8 cellular contexts compared by ENCODE assay signal in genomic region chr7:2523461-2523905, GRCh38. TPM values are rescaled to one million over a fixed set of nuclear protein-coding genes. Genes with fewer than 3 reads are reported as not detected.
DNase-seq lines count a peak whose midpoint lies in the region; ATAC-seq and TF ChIP-seq lines count a peak whose summit lies in the region.

No MANE protein-coding gene starts in this region.

- peak overlapping the region; percentile 85 for H3K27ac ChIP-seq in HUES6 (ENCODE audit: low read depth, low read length)
- no peak overlapping the region for H3K27ac ChIP-seq in OCI-LY3 (ENCODE audit: low read length)
- no peak overlapping the region for H3K27ac ChIP-seq in fibroblast of lung (ENCODE audit: insufficient read depth, low read length)
- no peak overlapping the region for H3K27ac ChIP-seq in GM23248

- no peaks in the 10 kb centered on the region for H3K9me3 ChIP-seq in HUES6 (ENCODE audit: control insufficient read depth, insufficient read depth, low read depth, low read length)
- no peaks in the 10 kb centered on the region for H3K9me3 ChIP-seq in OCI-LY3 (ENCODE audit: insufficient read depth, low read length)
- H3K9me3 ChIP-seq in fibroblast of lung (ENCODE audit: control insufficient read depth, insufficient read depth, low read depth, low read length): no peaks in the 10 kb centered on the region
- H3K9me3 ChIP-seq in skeletal muscle satellite cell (replicated peaks; ENCODE audit: low read length): no peaks in the 10 kb centered on the region
- H3K9me3 ChIP-seq in GM23248 (ENCODE audit: low read depth): no peaks in the 10 kb centered on the region

- H3K4me2 ChIP-seq in OCI-LY3 (ENCODE audit: low read length) (peak overlapping the region; percentile 97), fibroblast of lung (ENCODE audit: extremely low read depth, insufficient read depth, low read length) (no peak overlapping the region), skeletal muscle satellite cell (ENCODE audit: low read length) (peak overlapping the region; percentile 87), GM23248 (ENCODE audit: unreplicated experiment) (no peak overlapping the region)

- peaks cover 42% of the 10 kb centered on the region for H3K27me3 ChIP-seq in HUES6 (ENCODE audit: control insufficient read depth, insufficient read depth, low read length)
- H3K27me3 ChIP-seq in OCI-LY3 (ENCODE audit: low read depth, low read length): no peaks in the 10 kb centered on the region
- H3K27me3 ChIP-seq in fibroblast of lung (ENCODE audit: control insufficient read depth, insufficient read depth, low read length): no peaks in the 10 kb centered on the region
- no peaks in the 10 kb centered on the region for H3K27me3 ChIP-seq in skeletal muscle satellite cell (ENCODE audit: control insufficient read depth, insufficient read depth, low read length)
- H3K27me3 ChIP-seq in GM23248 (replicated peaks; ENCODE audit: insufficient read depth): no peaks in the 10 kb centered on the region

- peaks cover 5% of the 10 kb centered on the region; the same call in 1 of the 2 replicates for H3F3A ChIP-seq in GM23248 (ENCODE audit: insufficient read depth)

- peak overlapping the region; percentile 39 for H3K4me3 ChIP-seq in HUES6 (ENCODE audit: low read depth, low read length)
- peak overlapping the region; percentile 100; the same call in 1 of the 2 replicates for H3K4me3 ChIP-seq in OCI-LY3 (ENCODE audit: low read length)
- H3K4me3 ChIP-seq in fibroblast of lung (replicated peaks in 1 of 4; ENCODE audit: control extremely low read depth in 1 of 4, insufficient read depth in 1 of 4, low read depth in 3 of 4, low read length in 4 of 4): no peak overlapping the region
- H3K4me3 ChIP-seq in skeletal muscle satellite cell (ENCODE audit: low read length): peak overlapping the region; percentile 73
- no peak overlapping the region for H3K4me3 ChIP-seq in GM23248

- ATAC-seq in GM21515 (IDR thresholded peaks at IDR 0.05; ENCODE audit: unreplicated experiment): no peak

- 87 to 91% methylated on average over 15 to 21 of the region's 22 CpGs for WGBS in GM23248 (ENCODE audit: low coverage in 1 of 2, low lambda C conversion rate in 2 of 2, missing lambda C conversion rate in 2 of 2), 2 experiments

- no peaks in the 10 kb centered on the region for H3K9me2 ChIP-seq in GM23248 (ENCODE audit: insufficient read depth)

- H2AFZ ChIP-seq in OCI-LY3 (ENCODE audit: low read depth, low read length) (no peak overlapping the region), fibroblast of lung (ENCODE audit: low read length) (no peak overlapping the region), GM23248 (no peak overlapping the region)

- H4K20me1 ChIP-seq in OCI-LY3 (ENCODE audit: insufficient read depth, low read length): peaks cover 62% of the 10 kb centered on the region
- H4K20me1 ChIP-seq in fibroblast of lung (ENCODE audit: control insufficient read depth, extremely low read depth, insufficient read depth, low read length): no peaks in the 10 kb centered on the region
- no peaks in the 10 kb centered on the region for H4K20me1 ChIP-seq in GM23248 (ENCODE audit: insufficient read depth)

- peak overlapping the region; percentile 72 for H3K9ac ChIP-seq in HUES6 (ENCODE audit: low read length)
- no peak overlapping the region for H3K9ac ChIP-seq in OCI-LY3 (ENCODE audit: low read length)
- H3K9ac ChIP-seq in fibroblast of lung (ENCODE audit: insufficient read depth, low read length): peak overlapping the region; percentile 2
- H3K9ac ChIP-seq in skeletal muscle satellite cell (ENCODE audit: low read depth, low read length): peak overlapping the region; percentile 56
- H3K9ac ChIP-seq in GM23248: no peak overlapping the region

- H3K79me2 ChIP-seq in OCI-LY3 (ENCODE audit: low read length): peaks cover 58% of the 10 kb centered on the region
- no peaks in the 10 kb centered on the region for H3K79me2 ChIP-seq in fibroblast of lung (ENCODE audit: control insufficient read depth, insufficient read depth, low read length)
- H3K79me2 ChIP-seq in GM23248 (ENCODE audit: insufficient read depth): 0 out of 2 replicates have a peak, but pooled peaks cover 6% of the 10 kb centered on the region

- DNase-seq in fibroblast of lung (ENCODE audit: low read depth in 2 of 2): no peak
- no peak for DNase-seq in GM23248
- DNase-seq in hepatic stellate cell (ENCODE audit: low spot score): no peak
- no peak for DNase-seq in DMS 273 treated with DMSO at 0.1 percent for 48 hours (lab: John Stamatoyannopoulos, UW)

- in situ Hi-C loops in GM23248 (cut with MboI): no loop called here

- peaks cover 16% of the 10 kb centered on the region for H3K36me3 ChIP-seq in HUES6 (ENCODE audit: control insufficient read depth, insufficient read depth, low read length)
- H3K36me3 ChIP-seq in OCI-LY3 (replicated peaks; ENCODE audit: low read depth, low read length): peaks cover 38% of the 10 kb centered on the region
- H3K36me3 ChIP-seq in fibroblast of lung (ENCODE audit: control insufficient read depth, insufficient read depth, low read length): no peaks in the 10 kb centered on the region
- peaks cover 24% of the 10 kb centered on the region for H3K36me3 ChIP-seq in skeletal muscle satellite cell (ENCODE audit: insufficient read depth, low read length)
- no peaks in the 10 kb centered on the region for H3K36me3 ChIP-seq in GM23248 (ENCODE audit: low read depth)

- no peak for TF ChIP-seq CTCF in OCI-LY3 (IDR thresholded peaks at IDR 0.05; ENCODE audit: low read depth, low read length)
- no peak for TF ChIP-seq CTCF in fibroblast of lung (conservative IDR thresholded peaks at IDR 0.05 in 1 of 2, IDR thresholded peaks at IDR 0.05 in 1 of 2; ENCODE audit: low read depth in 1 of 2, low read length in 2 of 2)

- peaks cover 80% of the 10 kb centered on the region for H3K4me1 ChIP-seq in HUES6 (ENCODE audit: control insufficient read depth, insufficient read depth, low read length)
- H3K4me1 ChIP-seq in OCI-LY3 (ENCODE audit: low read length): peaks cover 70% of the 10 kb centered on the region
- peaks cover 17% of the 10 kb centered on the region for H3K4me1 ChIP-seq in fibroblast of lung (ENCODE audit: control insufficient read depth, extremely low read depth, insufficient read depth, low read length)
- peaks cover 61% of the 10 kb centered on the region for H3K4me1 ChIP-seq in skeletal muscle satellite cell (ENCODE audit: control insufficient read depth, insufficient read depth, low read length)
- H3K4me1 ChIP-seq in GM23248 (ENCODE audit: insufficient read depth): peaks cover 20% of the 10 kb centered on the region

RNA-seq across cellular contexts. Expression of gene LFNG, which starts 3.9 kb away (rescaled TPM):
- total RNA-seq in fibroblast of lung: 0.33 and 0.77 TPM in 2 replicates
- 1.2 and 3.5 TPM in 2 replicates for polyA plus RNA-seq in fibroblast of lung
- polyA plus RNA-seq in fibroblast of lung (2012): 1.7 and 4.5 TPM in 2 replicates
- polyA minus RNA-seq in fibroblast of lung (ENCODE audit: low replicate concordance): 0.93 and 5.2 TPM in 2 replicates
- total RNA-seq in skeletal muscle satellite cell (2012; rRNA removed): 1.3 and 2.0 TPM in 2 replicates
- total RNA-seq in GM23248 (2014; rRNA removed; shearing (Covaris generic)): 2.0 and 3.6 TPM in 2 replicates
- polyA plus RNA-seq in GM23248 (2016; fragmentation: Nextera tagmentation; extraction: Ambion mirVana): 0.18 and 0.19 TPM in 2 replicates

RNA-seq across cellular contexts. Expression of gene BRAT1, which starts 31.8 kb away (rescaled TPM):
- total RNA-seq in fibroblast of lung: 20.1 and 20.3 TPM in 2 replicates
- polyA plus RNA-seq in fibroblast of lung: 4.0 and 5.8 TPM in 2 replicates
- 10.2 and 18.5 TPM in 2 replicates for polyA plus RNA-seq in fibroblast of lung (2012)
- 5.2 and 21.0 TPM in 2 replicates for polyA minus RNA-seq in fibroblast of lung (ENCODE audit: low replicate concordance)
- 25.3 and 31.0 TPM in 2 replicates for total RNA-seq in skeletal muscle satellite cell (2012; rRNA removed)
- 37.9 and 39.7 TPM in 2 replicates for total RNA-seq in GM23248 (2014; rRNA removed; shearing (Covaris generic))
- polyA plus RNA-seq in GM23248 (2016; fragmentation: Nextera tagmentation; extraction: Ambion mirVana): 28.6 and 32.4 TPM in 2 replicates

RNA-seq across cellular contexts. Expression of gene IQCE, which starts 35.3 kb away (rescaled TPM):
- 7.7 and 8.3 TPM in 2 replicates for total RNA-seq in fibroblast of lung
- 5.1 and 5.3 TPM in 2 replicates for polyA plus RNA-seq in fibroblast of lung
- 7.4 and 8.1 TPM in 2 replicates for polyA plus RNA-seq in fibroblast of lung (2012)
- 8.1 and 8.6 TPM in 2 replicates for polyA minus RNA-seq in fibroblast of lung (ENCODE audit: low replicate concordance)
- 6.8 and 9.6 TPM in 2 replicates for total RNA-seq in skeletal muscle satellite cell (2012; rRNA removed)
- total RNA-seq in GM23248 (2014; rRNA removed; shearing (Covaris generic)): 14.9 and 24.4 TPM in 2 replicates
- polyA plus RNA-seq in GM23248 (2016; fragmentation: Nextera tagmentation; extraction: Ambion mirVana): 12.1 and 14.7 TPM in 2 replicates

RNA-seq across cellular contexts. Expression of gene GRIFIN, which starts 47.3 kb away (rescaled TPM):
- not detected in 2 replicates for total RNA-seq in fibroblast of lung
- not detected in 2 replicates for polyA plus RNA-seq in fibroblast of lung
- not detected in 2 replicates for polyA plus RNA-seq in fibroblast of lung (2012)
- polyA minus RNA-seq in fibroblast of lung (ENCODE audit: low replicate concordance): not detected in 2 replicates
- not detected in 2 replicates for total RNA-seq in skeletal muscle satellite cell (2012; rRNA removed)
- not detected in 2 replicates for total RNA-seq in GM23248 (2014; rRNA removed; shearing (Covaris generic))
- polyA plus RNA-seq in GM23248 (2016; fragmentation: Nextera tagmentation; extraction: Ambion mirVana): not detected in 2 replicates

Comparison
In these comparisons a context has a peak if more than half of its experiments do, and no peak if none do; other contexts are left out.
1. H3K4me3 ChIP-seq: peak in HUES6 (single experiment), OCI-LY3 (single experiment) and skeletal muscle satellite cell (single experiment); none in fibroblast of lung (0 of 4) and GM23248 (single experiment).
2. H3K9ac ChIP-seq: peak in HUES6 (single experiment), fibroblast of lung (single experiment) and skeletal muscle satellite cell (single experiment); none in OCI-LY3 (single experiment) and GM23248 (single experiment).
3. H3K4me2 ChIP-seq: peak in OCI-LY3 (single experiment) and skeletal muscle satellite cell (single experiment); none in fibroblast of lung (single experiment) and GM23248 (single experiment).